ENCODE assay signal across 12 cellular contexts in the genomic region with DNA sequence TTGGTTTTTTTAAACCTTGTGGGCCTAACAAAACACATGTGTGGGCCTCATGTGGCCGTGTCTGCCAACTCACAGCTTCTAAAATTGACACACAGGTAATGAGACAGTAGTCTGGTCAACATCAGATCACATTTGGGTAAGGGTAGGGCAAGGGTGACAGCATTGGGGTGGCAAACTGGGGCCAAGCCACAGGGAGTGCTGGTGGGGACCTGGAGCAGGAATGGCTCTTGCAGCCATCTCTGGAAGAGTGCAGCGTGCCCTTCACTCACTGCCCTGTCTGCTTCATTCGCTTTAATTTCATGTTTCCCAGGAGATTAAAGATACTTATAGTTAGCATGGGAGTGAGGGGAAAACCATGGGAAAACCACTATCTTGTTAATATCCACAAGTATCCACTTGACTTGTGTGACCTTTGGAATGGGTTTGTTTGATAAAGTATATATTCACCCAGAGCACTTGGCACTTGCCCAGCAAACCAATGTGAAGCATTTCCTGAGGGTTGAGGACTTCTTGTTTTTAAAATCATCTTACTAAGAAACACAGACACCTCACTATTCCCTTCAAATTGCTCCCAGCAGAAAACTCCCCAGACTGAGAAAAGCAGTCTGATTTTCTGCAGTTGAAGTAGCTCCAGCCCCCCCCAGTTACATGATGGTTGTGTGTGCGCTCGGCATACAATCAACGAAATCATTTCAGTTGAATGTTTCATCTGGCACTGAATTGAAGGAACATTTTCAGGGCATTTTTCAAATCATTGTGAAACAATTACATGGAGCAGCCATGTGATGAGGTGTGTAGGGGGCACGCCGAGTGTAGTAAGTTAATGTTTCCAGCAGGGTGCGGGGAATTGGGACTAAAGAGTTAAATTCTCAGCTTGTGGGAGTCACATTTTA.
DNase-seq lines count a peak whose midpoint lies in the region; ATAC-seq and TF ChIP-seq lines count a peak whose summit lies in the region.
"Had no signal": no experiment of that assay in that cellular context is flagged by ENCODE, and none has a peak within 500 bp of the region (broad histone marks: within the 10 kb centered on the region; RNA-seq: fewer than 3 reads in every experiment).

No MANE protein-coding gene starts in this region.

- H3K4me1 Mint-ChIP-seq in CD4-positive, alpha-beta memory T cell: peaks cover 0 to 10% (median 8%) of the 10 kb centered on the region in 4 donors
- H3K4me1 Mint-ChIP-seq: memory B cell had no signal

- POLR2A ChIA-PET in CD4-positive, alpha-beta memory T cell (lab: Charles Lee; ENCODE audit: partially characterized antibody): no interaction called here

- in situ Hi-C loops in SK-MEL-5 (cut with HindIII; ENCODE audit: low pct_unique_long_range_greater_than_20kb, low sequenced_read_pairs): no loop called here

- no peak overlapping the region for H3K4me3 Mint-ChIP-seq in CD4-positive, alpha-beta memory T cell
- H3K4me3 Mint-ChIP-seq: activated naive CD8-positive, alpha-beta T cell; memory B cell; T-helper 1 cell treated with Interleukin-12 subunit alpha and Interleukin-12 subunit beta and Interleukin-4 antibody, amounts not matched to agents 30 μg/mL and 1 μg/mL, for 36 hours had no signal

- H3K36me3 Mint-ChIP-seq in CD4-positive, alpha-beta memory T cell: peaks cover 72 to 82% of the 10 kb centered on the region in 2 donors

- H3K4me3 ChIP-seq in CD4-positive, alpha-beta memory T cell (ENCODE audit: low read length in 2 of 2): no peak overlapping the region
- no peak overlapping the region for H3K4me3 ChIP-seq in fibroblast of the aortic adventitia (ENCODE audit: low read depth, low read length)
- no peak overlapping the region for H3K4me3 ChIP-seq in osteoblast (ENCODE audit: insufficient read depth, low read length)

- no peaks in the 10 kb centered on the region for H3K9me3 ChIP-seq in CD4-positive, alpha-beta memory T cell (ENCODE audit: control insufficient read depth in 1 of 2, low read length in 2 of 2)
- H3K9me3 ChIP-seq in osteoblast (ENCODE audit: low read depth, low read length): no peaks in the 10 kb centered on the region

- peak; percentile 39 for TF ChIP-seq CTCF in fibroblast of the aortic adventitia (IDR thresholded peaks at IDR 0.05; ENCODE audit: insufficient read depth, low read length)
- no peak for TF ChIP-seq CTCF in osteoblast (IDR thresholded peaks at IDR 0.05; ENCODE audit: extremely low read depth, low read depth, low read length)

- H3K9me3 Mint-ChIP-seq in CD4-positive, alpha-beta memory T cell: peaks cover 0 to 9% (median 8%) of the 10 kb centered on the region in 8 donors

- no peaks in the 10 kb centered on the region for H3K79me2 ChIP-seq in osteoblast (ENCODE audit: insufficient read depth, low read length)

- H3K27ac ChIP-seq in CD4-positive, alpha-beta memory T cell (ENCODE audit: low read depth, low read length): no peak overlapping the region
- H3K27ac ChIP-seq in osteoblast (ENCODE audit: low read depth, low read length): peak overlapping the region; percentile 68

- ATAC-seq in GM18498 (IDR thresholded peaks at IDR 0.05; ENCODE audit: unreplicated experiment) (no peak), GM21576 (IDR thresholded peaks at IDR 0.05; ENCODE audit: unreplicated experiment) (no peak)
- ATAC-seq: HCT116 had no signal

- H2AFZ ChIP-seq in osteoblast (ENCODE audit: low read length): no peak overlapping the region

- no peaks in the 10 kb centered on the region for H3K27me3 Mint-ChIP-seq in CD4-positive, alpha-beta memory T cell
- H3K27me3 Mint-ChIP-seq: activated naive CD8-positive, alpha-beta T cell; memory B cell had no signal

- H3K4me2 ChIP-seq in osteoblast (ENCODE audit: insufficient read depth, low read length): no peak overlapping the region

- no peak for DNase-seq in CD4-positive, alpha-beta memory T cell
- DNase-seq in SK-MEL-5 (ENCODE audit: low read depth, low spot score): peak; percentile 48
- DNase-seq in fibroblast of the aortic adventitia (ENCODE audit: low read depth): peak; percentile 83
- DNase-seq in osteoblast (ENCODE audit: insufficient read length, low spot score, missing footprints): no peak
- no peak for DNase-seq in GDM1 (lab: John Stamatoyannopoulos, UW)
- DNase-seq in NCI-H1105 treated with DMSO at 0.1 percent for 48 hours (lab: John Stamatoyannopoulos, UW): no peak

- H4K20me1 ChIP-seq in osteoblast (ENCODE audit: insufficient read depth, low read length): no peaks in the 10 kb centered on the region

- intact Hi-C loops in CD4-positive, alpha-beta memory T cell (cut with micrococcal nuclease): loop anchor here (5.0 kb wide), 1 partner anchor 107 kb away; no protein-coding TSS in a partner anchor

- H3K27ac Mint-ChIP-seq in CD4-positive, alpha-beta memory T cell: peak overlapping the region in 4 of 7 donors; percentile 15 to 75 (median 35)
- H3K27ac Mint-ChIP-seq: memory B cell; T-helper 1 cell treated with Interleukin-12 subunit alpha and Interleukin-12 subunit beta and Interleukin-4 antibody, amounts not matched to agents 30 μg/mL and 1 μg/mL, for 36 hours had no signal

- H3K4me1 ChIP-seq in CD4-positive, alpha-beta memory T cell (ENCODE audit: insufficient read depth, low read length): no peaks in the 10 kb centered on the region
- peaks cover 42% of the 10 kb centered on the region for H3K4me1 ChIP-seq in osteoblast (ENCODE audit: insufficient read depth, low read length)

- peaks cover 33% of the 10 kb centered on the region for H3K36me3 ChIP-seq in CD4-positive, alpha-beta memory T cell (ENCODE audit: insufficient read depth, low read length)
- peaks cover 25% of the 10 kb centered on the region for H3K36me3 ChIP-seq in osteoblast (ENCODE audit: insufficient read depth, low read length)

- no peaks in the 10 kb centered on the region for H3K27me3 ChIP-seq in CD4-positive, alpha-beta memory T cell (ENCODE audit: insufficient read depth, low read length)
- H3K27me3 ChIP-seq in osteoblast (ENCODE audit: insufficient read depth, low read length): no peaks in the 10 kb centered on the region

- CTCF ChIA-PET in CD4-positive, alpha-beta memory T cell (lab: Charles Lee; ENCODE audit: partially characterized antibody): no interaction called here

Comparison
In these comparisons a context has a peak if more than half of its experiments do, and no peak if none do; other contexts are left out.
1. DNase-seq: peak in SK-MEL-5 (single experiment) and fibroblast of the aortic adventitia (single experiment); none in CD4-positive, alpha-beta memory T cell (0 of 5), osteoblast (single experiment), GDM1 (single experiment) and NCI-H1105 treated with DMSO at 0.1 percent for 48 hours (single experiment).